Comparison of ENCODE assay signal across 16 cellular contexts in genomic region chr2:38370664-38371063, GRCh38.
"Had no signal": no experiment of that assay in that cellular context is flagged by ENCODE, and none has a peak within 500 bp of the region (broad histone marks: within the 10 kb centered on the region; RNA-seq: fewer than 3 reads in every experiment).

No MANE protein-coding gene starts in this region.

- DNase-seq: activated CD4-positive, alpha-beta T cell treated with anti-CD3 and anti-CD28 coated beads for 48 hours; activated CD8-positive, alpha-beta memory T cell treated with anti-CD3 and anti-CD28 coated beads, Interleukin-2, amount 50 U/mL, for 4 hours; activated effector memory CD4-positive, alpha-beta T cell treated with anti-CD3 and anti-CD28 coated beads, Interleukin-2, amount 50 U/mL, for 16 hours; activated T-cell treated with anti-CD3 and anti-CD28 coated beads, Interleukin-2, amount 50 U/mL, for 72 hours; dermis blood vessel endothelial cell; effector memory CD4-positive, alpha-beta T cell; mucosa of descending colon; naive B cell; psoas muscle; right lobe of liver; stimulated activated CD4-positive, alpha-beta T cell treated with anti-CD3 and anti-CD28 coated beads, Interleukin-4, amount 100 ng/mL, for 1 hour had no signal

- H3K27ac ChIP-seq: psoas muscle, right lobe of liver, thoracic aorta had no signal

- H3K36me3 Mint-ChIP-seq: activated naive CD4-positive, alpha-beta T cell treated with anti-CD3 and anti-CD28 coated beads, Interleukin-2, amount 50 U/mL, for 24 hours; naive B cell had no signal

- H3K27me3 Mint-ChIP-seq: activated naive CD4-positive, alpha-beta T cell treated with anti-CD3 and anti-CD28 coated beads, Interleukin-2, amount 50 U/mL, for 24 hours; memory B cell; naive B cell had no signal

- H3K27ac Mint-ChIP-seq: activated naive CD4-positive, alpha-beta T cell treated with anti-CD3 and anti-CD28 coated beads, Interleukin-2, amount 50 U/mL, for 24 hours; activated T-cell treated with anti-CD3 and anti-CD28 coated beads, Interleukin-2, amount 50 U/mL, for 72 hours; memory B cell; T-helper 2 cell treated with Interferon-gamma antibody and Interleukin-4, amounts not matched to agents 5 μg/mL and 100 μg/mL, for 36 hours had no signal

- H3K4me3 ChIP-seq: mucosa of descending colon, psoas muscle, right lobe of liver, smooth muscle cell, thoracic aorta had no signal

- H3K4me3 Mint-ChIP-seq: activated naive CD4-positive, alpha-beta T cell treated with anti-CD3 and anti-CD28 coated beads, Interleukin-2, amount 50 U/mL, for 24 hours; activated T-cell treated with anti-CD3 and anti-CD28 coated beads, Interleukin-2, amount 50 U/mL, for 72 hours; memory B cell; naive B cell; T-helper 2 cell treated with Interferon-gamma antibody and Interleukin-4, amounts not matched to agents 5 μg/mL and 100 μg/mL, for 36 hours had no signal

- H3K36me3 ChIP-seq: right lobe of liver, thoracic aorta had no signal

- ATAC-seq: activated T-cell treated with anti-CD3 and anti-CD28 coated beads, Interleukin-2, amount 50 U/mL, for 72 hours; mucosa of descending colon; psoas muscle had no signal

- H3K9me3 Mint-ChIP-seq: activated naive CD4-positive, alpha-beta T cell treated with anti-CD3 and anti-CD28 coated beads, Interleukin-2, amount 50 U/mL, for 24 hours; activated T-cell treated with anti-CD3 and anti-CD28 coated beads, Interleukin-2, amount 50 U/mL, for 72 hours; memory B cell; naive B cell; T-helper 2 cell treated with Interferon-gamma antibody and Interleukin-4, amounts not matched to agents 5 μg/mL and 100 μg/mL, for 36 hours had no signal

- H3K9me3 ChIP-seq: mucosa of descending colon, psoas muscle, right lobe of liver, thoracic aorta had no signal

- H3K27me3 ChIP-seq: right lobe of liver had no signal
